In the genomic region with DNA sequence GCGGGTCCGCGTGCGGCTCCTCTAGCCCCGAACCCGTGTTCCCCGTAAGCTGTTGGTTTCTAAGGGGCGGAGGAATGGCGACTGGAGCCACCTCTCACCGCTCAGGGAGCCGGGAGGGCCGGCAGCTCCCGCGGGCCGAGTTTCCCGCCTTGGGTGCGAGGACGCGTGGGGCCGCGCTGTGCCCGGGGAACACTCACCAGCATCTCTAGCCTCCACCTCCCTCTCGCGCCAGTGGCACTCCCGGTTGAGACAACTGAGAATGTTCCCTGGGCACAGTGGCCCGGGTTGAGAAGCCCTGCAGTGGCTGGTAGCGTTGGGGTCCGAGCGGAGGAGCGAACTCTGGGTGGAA, we compare ENCODE assay signal across 8 cellular contexts. TPM values are rescaled to one million over a fixed set of nuclear protein-coding genes. Genes with fewer than 3 reads are reported as not detected.
DNase-seq lines count a peak whose midpoint lies in the region; ATAC-seq, FAIRE-seq and TF ChIP-seq lines count a peak whose summit lies in the region.

No MANE protein-coding gene starts in this region.

- H3K4me3 ChIP-seq in HUES48 (ENCODE audit: low read depth, low read length) (peak overlapping the region; percentile 83), astrocyte of the spinal cord (ENCODE audit: low read depth, low read length) (peak overlapping the region; percentile 79), kidney epithelial cell (ENCODE audit: low read depth, low read length) (peak overlapping the region; percentile 85)

- CTCF ChIA-PET in GM10248 (lab: Yijun Ruan, JAX): no interaction called here

- H3K36me3 ChIP-seq in HUES48 (ENCODE audit: control insufficient read depth, insufficient read depth, low read length) (peaks cover 35% of the 10 kb centered on the region), kidney epithelial cell (ENCODE audit: control insufficient read depth, insufficient read depth, low read length) (no peaks in the 10 kb centered on the region)

- FAIRE-seq in D721Med (lab: Jason Lieb, UNC): no peak

- TF ChIP-seq CTCF in GM10248 (IDR thresholded peaks at IDR 0.05; ENCODE audit: control extremely low read depth, extremely low read depth, low read depth, missing control alignments) (no peak), astrocyte of the spinal cord (IDR thresholded peaks at IDR 0.05; ENCODE audit: low read depth, low read length) (no peak), kidney epithelial cell (IDR thresholded peaks at IDR 0.05; ENCODE audit: insufficient read depth, low read length, poor library complexity, severe bottlenecking) (no peak), D721Med (IDR thresholded peaks at IDR 0.05; ENCODE audit: insufficient read depth, missing control alignments) (no peak)

- 0 out of 2 replicates have a peak, but pooled peaks cover 3% of the 10 kb centered on the region for H3K4me1 ChIP-seq in HUES48 (ENCODE audit: control insufficient read depth, insufficient read depth, low read length)

- peak overlapping the region; percentile 94 for H3K9ac ChIP-seq in HUES48 (ENCODE audit: low read depth, low read length)

- H3K27ac ChIP-seq in HUES48 (ENCODE audit: low read depth, low read length): peak overlapping the region; percentile 87
- peak overlapping the region; percentile 88 for H3K27ac ChIP-seq in substantia nigra (ENCODE audit: low read depth, low read length, poor library complexity, severe bottlenecking)

- ATAC-seq in GM19351 (IDR thresholded peaks at IDR 0.05; ENCODE audit: unreplicated experiment): no peak

- H3K9me3 ChIP-seq in HUES48 (ENCODE audit: control insufficient read depth, insufficient read depth, low read length): no peaks in the 10 kb centered on the region

- DNase-seq in GM10248 (ENCODE audit: extremely low spot score) (peak; percentile 54), astrocyte of the spinal cord (ENCODE audit: low read depth, low spot score) (peak; percentile 10), kidney epithelial cell (ENCODE audit: low read depth) (no peak), substantia nigra (lab: John Stamatoyannopoulos, UW) (no peak), GOT3 (lab: John Stamatoyannopoulos, UW) (no peak), D721Med (ENCODE audit: insufficient read length, low spot score) (no peak)

- POLR2A ChIA-PET in GM10248 (lab: Yijun Ruan, JAX): no interaction called here

- in situ Hi-C loops in astrocyte of the spinal cord (cut with HindIII; ENCODE audit: low sequenced_read_pairs): no loop called here

- H3K27me3 ChIP-seq in HUES48 (ENCODE audit: control insufficient read depth, insufficient read depth, low read length) (no peaks in the 10 kb centered on the region), kidney epithelial cell (ENCODE audit: control insufficient read depth, insufficient read depth, low read length) (no peaks in the 10 kb centered on the region)

RNA-seq across cellular contexts. Expression of a gene that starts 0.6 kb away (rescaled TPM):
- total RNA-seq in kidney epithelial cell: 23.1 and 28.1 TPM in 2 replicates

RNA-seq across cellular contexts. Expression of a gene that starts 5.0 kb away (rescaled TPM):
- total RNA-seq in kidney epithelial cell: not detected in 2 replicates

RNA-seq across cellular contexts. Expression of a gene that starts 18.9 kb away (rescaled TPM):
- total RNA-seq in kidney epithelial cell: 116 and 186 TPM in 2 replicates

RNA-seq across cellular contexts. Expression of a gene that starts 39.7 kb away (rescaled TPM):
- total RNA-seq in kidney epithelial cell: 1.2 and 4.0 TPM in 2 replicates

RNA-seq across cellular contexts. Expression of a gene that starts 49.4 kb away (rescaled TPM):
- 0.08 and 0.14 TPM in 2 replicates for total RNA-seq in kidney epithelial cell

Comparison
In these comparisons a context has a peak if more than half of its experiments do, and no peak if none do; other contexts are left out.
1. DNase-seq: peak in GM10248 (single experiment) and astrocyte of the spinal cord (single experiment); none in kidney epithelial cell (single experiment), substantia nigra (0 of 49), GOT3 (single experiment) and D721Med (single experiment).
2. Peak in every context shown above with its lines, with median percentiles within 50 percentile points of each other: H3K4me3 ChIP-seq.